In genomic region chr21:26444646-26445045, GRCh38 we compare ENCODE assay signal across 33 cellular contexts.
"Had no signal": no experiment of that assay in that cellular context is flagged by ENCODE, and none has a peak within 500 bp of the region (broad histone marks: within the 10 kb centered on the region; RNA-seq: fewer than 3 reads in every experiment).

No MANE protein-coding gene starts in this region.

- H3K27me3 Mint-ChIP-seq: activated CD4-positive, alpha-beta memory T cell treated with anti-CD3 and anti-CD28 coated beads for 36 hours; activated CD4-positive, alpha-beta T cell treated with anti-CD3 and anti-CD28 coated beads, Interleukin-2, amount 10 ng/mL, durations not matched to agents 24 days and 14 days; activated CD8-positive, alpha-beta memory T cell treated with anti-CD3 and anti-CD28 coated beads, Interleukin-2, amount 10 ng/mL, durations not matched to agents 7 days and 5 days; activated naive CD4-positive, alpha-beta T cell treated with anti-CD3 and anti-CD28 coated beads, Interleukin-2, amount 50 U/mL, for 24 hours; central memory CD8-positive, alpha-beta T cell; dendritic cell treated with granulocyte-macrophage colony-stimulating factor and Interleukin-4, amounts not matched to agents 40 ng/mL and 50 ng/mL, for 4 days; effector memory CD8-positive, alpha-beta T cell had no signal

- H3K27me3 ChIP-seq: adrenal gland, brain microvascular endothelial cell, dorsolateral prefrontal cortex, esophagus muscularis mucosa, foreskin keratinocyte, gastrocnemius medialis had no signal

- H3K4me3 Mint-ChIP-seq: activated CD4-positive, alpha-beta memory T cell treated with anti-CD3 and anti-CD28 coated beads for 36 hours; activated CD4-positive, alpha-beta T cell treated with anti-CD3 and anti-CD28 coated beads for 36 hours; activated CD4-positive, alpha-beta T cell treated with anti-CD3 and anti-CD28 coated beads, Interleukin-2, amount 10 ng/mL, durations not matched to agents 24 days and 14 days; activated CD8-positive, alpha-beta memory T cell treated with anti-CD3 and anti-CD28 coated beads, Interleukin-2, amount 10 ng/mL, durations not matched to agents 7 days and 5 days; activated CD8-positive, alpha-beta T cell treated with anti-CD3 and anti-CD28 coated beads, Interleukin-2, amount 10 ng/mL, durations not matched to agents 7 days and 5 days; activated naive CD4-positive, alpha-beta T cell treated with anti-CD3 and anti-CD28 coated beads for 36 hours; activated naive CD4-positive, alpha-beta T cell treated with anti-CD3 and anti-CD28 coated beads, Interleukin-2, amount 50 U/mL, for 24 hours; activated naive CD8-positive, alpha-beta T cell treated with anti-CD3 and anti-CD28 coated beads for 36 hours; activated naive CD8-positive, alpha-beta T cell treated with anti-CD3 and anti-CD28 coated beads, Interleukin-2, amount 50 U/mL, for 24 hours; activated T-helper 1 cell treated with anti-CD3 and anti-CD28 coated beads, Interleukin-12 subunit alpha, Interleukin-12 subunit beta, Interleukin-2, Interleukin-4 antibody, amounts not matched to agents 30 ng/mL and 10 ng/mL and 1 ng/mL, durations not matched to agents 14 hours and 24 hours and 36 hours; central memory CD8-positive, alpha-beta T cell; dendritic cell treated with granulocyte-macrophage colony-stimulating factor and Interleukin-4, amounts not matched to agents 40 ng/mL and 50 ng/mL, for 4 days; effector memory CD8-positive, alpha-beta T cell had no signal

- H3K27ac ChIP-seq: adrenal gland, brain microvascular endothelial cell, esophagus muscularis mucosa, foreskin keratinocyte, gastrocnemius medialis had no signal

- H3K4me1 Mint-ChIP-seq: activated CD4-positive, alpha-beta T cell treated with anti-CD3 and anti-CD28 coated beads for 36 hours; activated CD4-positive, alpha-beta T cell treated with anti-CD3 and anti-CD28 coated beads, Interleukin-2, amount 10 ng/mL, durations not matched to agents 24 days and 14 days; activated CD8-positive, alpha-beta memory T cell treated with anti-CD3 and anti-CD28 coated beads, Interleukin-2, amount 10 ng/mL, durations not matched to agents 7 days and 5 days; activated naive CD4-positive, alpha-beta T cell treated with anti-CD3 and anti-CD28 coated beads, Interleukin-2, amount 50 U/mL, for 24 hours; activated naive CD8-positive, alpha-beta T cell treated with anti-CD3 and anti-CD28 coated beads for 36 hours; activated naive CD8-positive, alpha-beta T cell treated with anti-CD3 and anti-CD28 coated beads, Interleukin-2, amount 50 U/mL, for 24 hours; central memory CD8-positive, alpha-beta T cell had no signal

- H3K9me3 ChIP-seq: adrenal gland, esophagus muscularis mucosa, gastrocnemius medialis had no signal

- H3K27ac Mint-ChIP-seq: activated CD4-positive, alpha-beta memory T cell treated with anti-CD3 and anti-CD28 coated beads for 36 hours; activated CD4-positive, alpha-beta T cell treated with anti-CD3 and anti-CD28 coated beads for 36 hours; activated CD4-positive, alpha-beta T cell treated with anti-CD3 and anti-CD28 coated beads, Interleukin-2, amount 10 ng/mL, durations not matched to agents 24 days and 14 days; activated CD8-positive, alpha-beta memory T cell treated with anti-CD3 and anti-CD28 coated beads, Interleukin-2, amount 10 ng/mL, durations not matched to agents 7 days and 5 days; activated CD8-positive, alpha-beta T cell treated with anti-CD3 and anti-CD28 coated beads, Interleukin-2, amount 10 ng/mL, durations not matched to agents 7 days and 5 days; activated naive CD4-positive, alpha-beta T cell treated with anti-CD3 and anti-CD28 coated beads for 36 hours; activated naive CD4-positive, alpha-beta T cell treated with anti-CD3 and anti-CD28 coated beads, Interleukin-2, amount 50 U/mL, for 24 hours; activated naive CD8-positive, alpha-beta T cell treated with anti-CD3 and anti-CD28 coated beads for 36 hours; activated naive CD8-positive, alpha-beta T cell treated with anti-CD3 and anti-CD28 coated beads, Interleukin-2, amount 50 U/mL, for 24 hours; activated T-helper 1 cell treated with anti-CD3 and anti-CD28 coated beads, Interleukin-12 subunit alpha, Interleukin-12 subunit beta, Interleukin-2, Interleukin-4 antibody, amounts not matched to agents 30 ng/mL and 10 ng/mL and 1 ng/mL, durations not matched to agents 14 hours and 24 hours and 36 hours; activated T-helper 2 cell treated with anti-CD3 and anti-CD28 coated beads, Interferon-gamma antibody, Interleukin-2, Interleukin-4, amounts not matched to agents 10 μg/mL and 5 μg/mL and 100 μg/mL, durations not matched to agents 14 hours and 24 hours and 36 hours; dendritic cell treated with granulocyte-macrophage colony-stimulating factor and Interleukin-4, amounts not matched to agents 40 ng/mL and 50 ng/mL, for 4 days; effector memory CD8-positive, alpha-beta T cell had no signal

- H3K36me3 Mint-ChIP-seq: activated CD4-positive, alpha-beta memory T cell treated with anti-CD3 and anti-CD28 coated beads for 36 hours; activated CD8-positive, alpha-beta memory T cell treated with anti-CD3 and anti-CD28 coated beads, Interleukin-2, amount 10 ng/mL, durations not matched to agents 7 days and 5 days; activated naive CD4-positive, alpha-beta T cell treated with anti-CD3 and anti-CD28 coated beads, Interleukin-2, amount 50 U/mL, for 24 hours; activated naive CD8-positive, alpha-beta T cell treated with anti-CD3 and anti-CD28 coated beads for 36 hours had no signal

- ATAC-seq: activated CD8-positive, alpha-beta memory T cell treated with anti-CD3 and anti-CD28 coated beads, Interleukin-2, amount 10 ng/mL, durations not matched to agents 7 days and 5 days; activated CD8-positive, alpha-beta T cell treated with anti-CD3 and anti-CD28 coated beads, Interleukin-2, amount 10 ng/mL, durations not matched to agents 7 days and 5 days; activated naive CD8-positive, alpha-beta T cell treated with anti-CD3 and anti-CD28 coated beads, Interleukin-2, amount 50 U/mL, for 24 hours; effector memory CD8-positive, alpha-beta T cell; gastrocnemius medialis had no signal

- H3K4me1 ChIP-seq: adrenal gland, esophagus muscularis mucosa, gastrocnemius medialis had no signal

- H3K9me3 Mint-ChIP-seq: activated CD4-positive, alpha-beta memory T cell treated with anti-CD3 and anti-CD28 coated beads for 36 hours; activated CD4-positive, alpha-beta T cell treated with anti-CD3 and anti-CD28 coated beads, Interleukin-2, amount 10 ng/mL, durations not matched to agents 24 days and 14 days; activated naive CD4-positive, alpha-beta T cell treated with anti-CD3 and anti-CD28 coated beads for 36 hours; activated naive CD4-positive, alpha-beta T cell treated with anti-CD3 and anti-CD28 coated beads, Interleukin-2, amount 50 U/mL, for 24 hours; activated naive CD8-positive, alpha-beta T cell treated with anti-CD3 and anti-CD28 coated beads for 36 hours; activated naive CD8-positive, alpha-beta T cell treated with anti-CD3 and anti-CD28 coated beads, Interleukin-2, amount 50 U/mL, for 24 hours; dendritic cell treated with granulocyte-macrophage colony-stimulating factor and Interleukin-4, amounts not matched to agents 40 ng/mL and 50 ng/mL, for 4 days had no signal

- H3K36me3 ChIP-seq: adrenal gland, brain microvascular endothelial cell, esophagus muscularis mucosa, gastrocnemius medialis had no signal

- FAIRE-seq: bronchial epithelial cell had no signal

- DNase-seq: activated CD4-positive, alpha-beta memory T cell treated with anti-CD3 and anti-CD28 coated beads for 36 hours; activated CD4-positive, alpha-beta T cell treated with anti-CD3 and anti-CD28 coated beads for 36 hours; activated CD4-positive, alpha-beta T cell treated with anti-CD3 and anti-CD28 coated beads, Interleukin-2, amount 10 ng/mL, durations not matched to agents 24 days and 14 days; activated CD4-positive, CD25-positive, alpha-beta regulatory T cell; activated CD4-positive, CD25-positive, alpha-beta regulatory T cell treated with anti-CD3 and anti-CD28 coated beads, Interleukin-2, amount 50 U/mL, for 72 hours; activated CD8-positive, alpha-beta memory T cell treated with anti-CD3 and anti-CD28 coated beads, Interleukin-2, amount 10 ng/mL, durations not matched to agents 7 days and 5 days; activated CD8-positive, alpha-beta memory T cell treated with anti-CD3 and anti-CD28 coated beads, Interleukin-2, amount 50 U/mL, for 4 hours; activated CD8-positive, alpha-beta T cell treated with anti-CD3 and anti-CD28 coated beads, Interleukin-2, amount 10 ng/mL, durations not matched to agents 7 days and 5 days; activated effector memory CD4-positive, alpha-beta T cell treated with anti-CD3 and anti-CD28 coated beads, Interleukin-2, amount 50 U/mL, for 16 hours; activated naive CD4-positive, alpha-beta T cell treated with anti-CD3 and anti-CD28 coated beads for 36 hours; activated naive CD8-positive, alpha-beta T cell treated with anti-CD3 and anti-CD28 coated beads for 36 hours; activated naive CD8-positive, alpha-beta T cell treated with anti-CD3 and anti-CD28 coated beads, Interleukin-2, amount 50 U/mL, for 24 hours; activated T-cell treated with anti-CD3 and anti-CD28 coated beads, Interleukin-2, amount 50 U/mL, for 1 hour; activated T-cell treated with anti-CD3 and anti-CD28 coated beads, Interleukin-2, amount 50 U/mL, for 48 hours; adrenal gland; amygdala; aorta; brain microvascular endothelial cell; dorsolateral prefrontal cortex; effector memory CD8-positive, alpha-beta T cell; erythroblast; foreskin keratinocyte; gastrocnemius medialis; glutamatergic neuron; T-helper 2 cell had no signal

- H3K4me3 ChIP-seq: adrenal gland, coronary artery, dorsolateral prefrontal cortex, esophagus muscularis mucosa, gastrocnemius medialis had no signal
